ENCODE assay signal across 1 cellular context in genomic region chr17:81866440-81867122, GRCh38.
A peak's percentile ranks its signal among the peaks of the same experiment; 100 is the strongest.
TF ChIP-seq lines count a peak whose summit lies in the region.

No MANE protein-coding gene starts in this region.

TF ChIP-seq in GM12878, 131 proteins besides CTCF, POLR2A, EP300 and RAD21 (continues in another document):
- TF ChIP-seq POLR2AphosphoS2 (IDR thresholded peaks at IDR 0.05; ENCODE audit: low read depth, low read length) (peak; percentile 4; the same call in 1 of the 2 replicates), CHD2 (IDR thresholded peaks at IDR 0.05; ENCODE audit: borderline replicate concordance, low read depth, low read length) (peak; percentile 24; the same call in 1 of the 2 replicates), TCF7 (IDR thresholded peaks at IDR 0.05; ENCODE audit: borderline replicate concordance) (no peak), CBX3 (IDR thresholded peaks at IDR 0.05; ENCODE audit: borderline replicate concordance, low read depth) (no peak), ATF2 (IDR thresholded peaks at IDR 0.05; ENCODE audit: low read length) (peak; percentile 39; the same call in 1 of the 2 replicates), ETV6 (conservative IDR thresholded peaks at IDR 0.05 in 1 of 2, IDR thresholded peaks at IDR 0.05 in 1 of 2; ENCODE audit: borderline replicate concordance in 1 of 2, low read depth in 1 of 2) (no peak), ZSCAN29 (IDR thresholded peaks at IDR 0.05) (no peak), BCL11A (IDR thresholded peaks at IDR 0.05; ENCODE audit: low read depth, low read length) (peak; percentile 28; the same call in 1 of the 2 replicates), SMAD5 (IDR thresholded peaks at IDR 0.05; ENCODE audit: low read depth) (no peak), RUNX3 (IDR thresholded peaks at IDR 0.05; ENCODE audit: low read length) (peak; percentile 23; the same call in 1 of the 2 replicates), ZBED1 (IDR thresholded peaks at IDR 0.05; ENCODE audit: borderline replicate concordance) (0 out of 2 replicates have a peak, but pooled peaks have one; percentile 18), JUNB (IDR thresholded peaks at IDR 0.05) (no peak), ZNF687 (IDR thresholded peaks at IDR 0.05) (0 out of 2 replicates have a peak, but pooled peaks have one; percentile 34), POLR2AphosphoS5 (IDR thresholded peaks at IDR 0.05; ENCODE audit: low read length) (peak; percentile 77), CREB1 (IDR thresholded peaks at IDR 0.05; ENCODE audit: low read depth) (0 out of 2 replicates have a peak, but pooled peaks have one; percentile 19), CREM (IDR thresholded peaks at IDR 0.05; ENCODE audit: low read depth) (0 out of 2 replicates have a peak, but pooled peaks have one; percentile 12), MTA3 (IDR thresholded peaks at IDR 0.05; ENCODE audit: borderline replicate concordance, low read length) (peak; percentile 49), TARDBP (IDR thresholded peaks at IDR 0.05; ENCODE audit: borderline replicate concordance) (peak; percentile 30; the same call in 1 of the 2 replicates), GATAD2B (conservative IDR thresholded peaks at IDR 0.05; ENCODE audit: low read depth) (0 out of 2 replicates have a peak, but pooled peaks have one; percentile 27), PBX3 (IDR thresholded peaks at IDR 0.05; ENCODE audit: insufficient replicate concordance, low read depth, low read length) (peak; percentile 42), NFIC (IDR thresholded peaks at IDR 0.05; ENCODE audit: low read depth, low read length) (0 out of 2 replicates have a peak, but pooled peaks have one; percentile 15), HDGF (IDR thresholded peaks at IDR 0.05) (0 out of 2 replicates have a peak, but pooled peaks have one; percentile 63)
- TF ChIP-seq, protein P1, sequence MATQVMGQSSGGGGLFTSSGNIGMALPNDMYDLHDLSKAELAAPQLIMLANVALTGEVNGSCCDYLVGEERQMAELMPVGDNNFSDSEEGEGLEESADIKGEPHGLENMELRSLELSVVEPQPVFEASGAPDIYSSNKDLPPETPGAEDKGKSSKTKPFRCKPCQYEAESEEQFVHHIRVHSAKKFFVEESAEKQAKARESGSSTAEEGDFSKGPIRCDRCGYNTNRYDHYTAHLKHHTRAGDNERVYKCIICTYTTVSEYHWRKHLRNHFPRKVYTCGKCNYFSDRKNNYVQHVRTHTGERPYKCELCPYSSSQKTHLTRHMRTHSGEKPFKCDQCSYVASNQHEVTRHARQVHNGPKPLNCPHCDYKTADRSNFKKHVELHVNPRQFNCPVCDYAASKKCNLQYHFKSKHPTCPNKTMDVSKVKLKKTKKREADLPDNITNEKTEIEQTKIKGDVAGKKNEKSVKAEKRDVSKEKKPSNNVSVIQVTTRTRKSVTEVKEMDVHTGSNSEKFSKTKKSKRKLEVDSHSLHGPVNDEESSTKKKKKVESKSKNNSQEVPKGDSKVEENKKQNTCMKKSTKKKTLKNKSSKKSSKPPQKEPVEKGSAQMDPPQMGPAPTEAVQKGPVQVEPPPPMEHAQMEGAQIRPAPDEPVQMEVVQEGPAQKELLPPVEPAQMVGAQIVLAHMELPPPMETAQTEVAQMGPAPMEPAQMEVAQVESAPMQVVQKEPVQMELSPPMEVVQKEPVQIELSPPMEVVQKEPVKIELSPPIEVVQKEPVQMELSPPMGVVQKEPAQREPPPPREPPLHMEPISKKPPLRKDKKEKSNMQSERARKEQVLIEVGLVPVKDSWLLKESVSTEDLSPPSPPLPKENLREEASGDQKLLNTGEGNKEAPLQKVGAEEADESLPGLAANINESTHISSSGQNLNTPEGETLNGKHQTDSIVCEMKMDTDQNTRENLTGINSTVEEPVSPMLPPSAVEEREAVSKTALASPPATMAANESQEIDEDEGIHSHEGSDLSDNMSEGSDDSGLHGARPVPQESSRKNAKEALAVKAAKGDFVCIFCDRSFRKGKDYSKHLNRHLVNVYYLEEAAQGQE (IDR thresholded peaks at IDR 0.05; ENCODE audit: low read depth, low read length) = no peak
- TF ChIP-seq, protein P2, sequence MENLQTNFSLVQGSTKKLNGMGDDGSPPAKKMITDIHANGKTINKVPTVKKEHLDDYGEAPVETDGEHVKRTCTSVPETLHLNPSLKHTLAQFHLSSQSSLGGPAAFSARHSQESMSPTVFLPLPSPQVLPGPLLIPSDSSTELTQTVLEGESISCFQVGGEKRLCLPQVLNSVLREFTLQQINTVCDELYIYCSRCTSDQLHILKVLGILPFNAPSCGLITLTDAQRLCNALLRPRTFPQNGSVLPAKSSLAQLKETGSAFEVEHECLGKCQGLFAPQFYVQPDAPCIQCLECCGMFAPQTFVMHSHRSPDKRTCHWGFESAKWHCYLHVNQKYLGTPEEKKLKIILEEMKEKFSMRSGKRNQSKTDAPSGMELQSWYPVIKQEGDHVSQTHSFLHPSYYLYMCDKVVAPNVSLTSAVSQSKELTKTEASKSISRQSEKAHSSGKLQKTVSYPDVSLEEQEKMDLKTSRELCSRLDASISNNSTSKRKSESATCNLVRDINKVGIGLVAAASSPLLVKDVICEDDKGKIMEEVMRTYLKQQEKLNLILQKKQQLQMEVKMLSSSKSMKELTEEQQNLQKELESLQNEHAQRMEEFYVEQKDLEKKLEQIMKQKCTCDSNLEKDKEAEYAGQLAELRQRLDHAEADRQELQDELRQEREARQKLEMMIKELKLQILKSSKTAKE (IDR thresholded peaks at IDR 0.05; ENCODE audit: low read depth, poor library complexity, severe bottlenecking) = no peak
- TF ChIP-seq, protein P3, sequence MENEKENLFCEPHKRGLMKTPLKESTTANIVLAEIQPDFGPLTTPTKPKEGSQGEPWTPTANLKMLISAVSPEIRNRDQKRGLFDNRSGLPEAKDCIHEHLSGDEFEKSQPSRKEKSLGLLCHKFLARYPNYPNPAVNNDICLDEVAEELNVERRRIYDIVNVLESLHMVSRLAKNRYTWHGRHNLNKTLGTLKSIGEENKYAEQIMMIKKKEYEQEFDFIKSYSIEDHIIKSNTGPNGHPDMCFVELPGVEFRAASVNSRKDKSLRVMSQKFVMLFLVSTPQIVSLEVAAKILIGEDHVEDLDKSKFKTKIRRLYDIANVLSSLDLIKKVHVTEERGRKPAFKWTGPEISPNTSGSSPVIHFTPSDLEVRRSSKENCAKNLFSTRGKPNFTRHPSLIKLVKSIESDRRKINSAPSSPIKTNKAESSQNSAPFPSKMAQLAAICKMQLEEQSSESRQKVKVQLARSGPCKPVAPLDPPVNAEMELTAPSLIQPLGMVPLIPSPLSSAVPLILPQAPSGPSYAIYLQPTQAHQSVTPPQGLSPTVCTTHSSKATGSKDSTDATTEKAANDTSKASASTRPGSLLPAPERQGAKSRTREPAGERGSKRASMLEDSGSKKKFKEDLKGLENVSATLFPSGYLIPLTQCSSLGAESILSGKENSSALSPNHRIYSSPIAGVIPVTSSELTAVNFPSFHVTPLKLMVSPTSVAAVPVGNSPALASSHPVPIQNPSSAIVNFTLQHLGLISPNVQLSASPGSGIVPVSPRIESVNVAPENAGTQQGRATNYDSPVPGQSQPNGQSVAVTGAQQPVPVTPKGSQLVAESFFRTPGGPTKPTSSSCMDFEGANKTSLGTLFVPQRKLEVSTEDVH (IDR thresholded peaks at IDR 0.05; ENCODE audit: low read depth, partially characterized antibody) = peak; percentile 51
- TF ChIP-seq, protein P4, sequence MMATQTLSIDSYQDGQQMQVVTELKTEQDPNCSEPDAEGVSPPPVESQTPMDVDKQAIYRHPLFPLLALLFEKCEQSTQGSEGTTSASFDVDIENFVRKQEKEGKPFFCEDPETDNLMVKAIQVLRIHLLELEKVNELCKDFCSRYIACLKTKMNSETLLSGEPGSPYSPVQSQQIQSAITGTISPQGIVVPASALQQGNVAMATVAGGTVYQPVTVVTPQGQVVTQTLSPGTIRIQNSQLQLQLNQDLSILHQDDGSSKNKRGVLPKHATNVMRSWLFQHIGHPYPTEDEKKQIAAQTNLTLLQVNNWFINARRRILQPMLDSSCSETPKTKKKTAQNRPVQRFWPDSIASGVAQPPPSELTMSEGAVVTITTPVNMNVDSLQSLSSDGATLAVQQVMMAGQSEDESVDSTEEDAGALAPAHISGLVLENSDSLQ (IDR thresholded peaks at IDR 0.05) = no peak
- TF ChIP-seq, protein P5, sequence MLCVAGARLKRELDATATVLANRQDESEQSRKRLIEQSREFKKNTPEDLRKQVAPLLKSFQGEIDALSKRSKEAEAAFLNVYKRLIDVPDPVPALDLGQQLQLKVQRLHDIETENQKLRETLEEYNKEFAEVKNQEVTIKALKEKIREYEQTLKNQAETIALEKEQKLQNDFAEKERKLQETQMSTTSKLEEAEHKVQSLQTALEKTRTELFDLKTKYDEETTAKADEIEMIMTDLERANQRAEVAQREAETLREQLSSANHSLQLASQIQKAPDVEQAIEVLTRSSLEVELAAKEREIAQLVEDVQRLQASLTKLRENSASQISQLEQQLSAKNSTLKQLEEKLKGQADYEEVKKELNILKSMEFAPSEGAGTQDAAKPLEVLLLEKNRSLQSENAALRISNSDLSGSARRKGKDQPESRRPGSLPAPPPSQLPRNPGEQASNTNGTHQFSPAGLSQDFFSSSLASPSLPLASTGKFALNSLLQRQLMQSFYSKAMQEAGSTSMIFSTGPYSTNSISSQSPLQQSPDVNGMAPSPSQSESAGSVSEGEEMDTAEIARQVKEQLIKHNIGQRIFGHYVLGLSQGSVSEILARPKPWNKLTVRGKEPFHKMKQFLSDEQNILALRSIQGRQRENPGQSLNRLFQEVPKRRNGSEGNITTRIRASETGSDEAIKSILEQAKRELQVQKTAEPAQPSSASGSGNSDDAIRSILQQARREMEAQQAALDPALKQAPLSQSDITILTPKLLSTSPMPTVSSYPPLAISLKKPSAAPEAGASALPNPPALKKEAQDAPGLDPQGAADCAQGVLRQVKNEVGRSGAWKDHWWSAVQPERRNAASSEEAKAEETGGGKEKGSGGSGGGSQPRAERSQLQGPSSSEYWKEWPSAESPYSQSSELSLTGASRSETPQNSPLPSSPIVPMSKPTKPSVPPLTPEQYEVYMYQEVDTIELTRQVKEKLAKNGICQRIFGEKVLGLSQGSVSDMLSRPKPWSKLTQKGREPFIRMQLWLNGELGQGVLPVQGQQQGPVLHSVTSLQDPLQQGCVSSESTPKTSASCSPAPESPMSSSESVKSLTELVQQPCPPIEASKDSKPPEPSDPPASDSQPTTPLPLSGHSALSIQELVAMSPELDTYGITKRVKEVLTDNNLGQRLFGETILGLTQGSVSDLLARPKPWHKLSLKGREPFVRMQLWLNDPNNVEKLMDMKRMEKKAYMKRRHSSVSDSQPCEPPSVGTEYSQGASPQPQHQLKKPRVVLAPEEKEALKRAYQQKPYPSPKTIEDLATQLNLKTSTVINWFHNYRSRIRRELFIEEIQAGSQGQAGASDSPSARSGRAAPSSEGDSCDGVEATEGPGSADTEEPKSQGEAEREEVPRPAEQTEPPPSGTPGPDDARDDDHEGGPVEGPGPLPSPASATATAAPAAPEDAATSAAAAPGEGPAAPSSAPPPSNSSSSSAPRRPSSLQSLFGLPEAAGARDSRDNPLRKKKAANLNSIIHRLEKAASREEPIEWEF (IDR thresholded peaks at IDR 0.05; ENCODE audit: insufficient replicate concordance, low read depth, low read length) = peak; percentile 13
- TF ChIP-seq, protein P6, sequence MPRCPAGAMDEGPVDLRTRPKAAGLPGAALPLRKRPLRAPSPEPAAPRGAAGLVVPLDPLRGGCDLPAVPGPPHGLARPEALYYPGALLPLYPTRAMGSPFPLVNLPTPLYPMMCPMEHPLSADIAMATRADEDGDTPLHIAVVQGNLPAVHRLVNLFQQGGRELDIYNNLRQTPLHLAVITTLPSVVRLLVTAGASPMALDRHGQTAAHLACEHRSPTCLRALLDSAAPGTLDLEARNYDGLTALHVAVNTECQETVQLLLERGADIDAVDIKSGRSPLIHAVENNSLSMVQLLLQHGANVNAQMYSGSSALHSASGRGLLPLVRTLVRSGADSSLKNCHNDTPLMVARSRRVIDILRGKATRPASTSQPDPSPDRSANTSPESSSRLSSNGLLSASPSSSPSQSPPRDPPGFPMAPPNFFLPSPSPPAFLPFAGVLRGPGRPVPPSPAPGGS (IDR thresholded peaks at IDR 0.05; ENCODE audit: borderline replicate concordance, insufficient read depth, low read depth, low read length, poor library complexity, severe bottlenecking) = peak; percentile 59
